Comparison of ENCODE assay signal across 8 cellular contexts in the genomic region with DNA sequence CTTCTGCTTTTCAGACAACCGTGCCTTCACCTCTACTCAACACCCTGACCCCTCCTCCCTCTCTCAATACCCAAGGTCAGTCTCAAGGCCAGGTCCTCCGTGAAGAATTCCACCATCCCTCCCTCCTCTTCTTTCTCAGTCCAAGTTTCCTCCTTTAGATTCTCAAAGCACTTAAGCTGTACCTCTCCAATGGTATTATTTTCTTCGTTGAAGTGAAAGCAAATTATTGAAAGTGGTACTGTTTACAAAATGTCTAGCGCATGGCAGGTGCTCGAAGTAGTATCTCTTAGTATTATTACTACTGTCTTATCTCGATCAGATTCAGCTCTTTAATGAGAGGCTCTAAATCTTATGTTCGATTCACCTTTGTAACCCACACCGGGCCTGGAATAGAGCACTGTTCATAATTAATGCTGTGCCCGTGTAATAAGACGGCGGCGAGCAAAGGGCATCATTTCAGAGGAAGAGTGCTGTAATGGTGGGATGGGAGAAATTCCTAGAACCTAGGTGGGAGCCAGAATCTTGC. TPM values are rescaled to one million over a fixed set of nuclear protein-coding genes. Genes with fewer than 3 reads are reported as not detected.
DNase-seq lines count a peak whose midpoint lies in the region; ATAC-seq and TF ChIP-seq lines count a peak whose summit lies in the region.

No MANE protein-coding gene starts in this region.

- no peaks in the 10 kb centered on the region for H3K27me3 Mint-ChIP-seq in activated T-cell treated with anti-CD3 and anti-CD28 coated beads, Interleukin-2, amount 50 U/mL, for 4 hours (ENCODE audit: low read depth)
- H3K27me3 Mint-ChIP-seq in activated naive CD8-positive, alpha-beta T cell treated with anti-CD3 and anti-CD28 coated beads for 36 hours = no peaks in the 10 kb centered on the region

- H3K4me3 ChIP-seq in tibial artery = peak overlapping the region; percentile 68 to 83

- DNase-seq in activated T-cell treated with anti-CD3 and anti-CD28 coated beads, Interleukin-2, amount 50 U/mL, for 4 hours = no peak
- DNase-seq in activated T-cell treated with anti-CD3 and anti-CD28 coated beads for 4 hours (no peak), left kidney (ENCODE audit: low read depth, low spot score) (peak; percentile 35), tibial artery (no peak), NCI-H69 (lab: John Stamatoyannopoulos, UW) (no peak), NCI-H748 treated with DMSO at 0.1 percent for 48 hours (lab: John Stamatoyannopoulos, UW) (no peak), NCI-H748 (lab: John Stamatoyannopoulos, UW; ENCODE audit: unreplicated experiment) (no peak)
- no peak for DNase-seq in activated naive CD8-positive, alpha-beta T cell treated with anti-CD3 and anti-CD28 coated beads for 36 hours

- peak overlapping the region; percentile 87 for H3K27ac Mint-ChIP-seq in activated naive CD8-positive, alpha-beta T cell treated with anti-CD3 and anti-CD28 coated beads for 36 hours

- ATAC-seq in activated T-cell treated with anti-CD3 and anti-CD28 coated beads, Interleukin-2, amount 50 U/mL, for 4 hours = peak; percentile 1 to 3

- peaks cover 45% of the 10 kb centered on the region for H3K4me1 Mint-ChIP-seq in activated T-cell treated with anti-CD3 and anti-CD28 coated beads, Interleukin-2, amount 50 U/mL, for 4 hours (ENCODE audit: low read depth)
- H3K4me1 Mint-ChIP-seq in activated naive CD8-positive, alpha-beta T cell treated with anti-CD3 and anti-CD28 coated beads for 36 hours = peaks cover 39% of the 10 kb centered on the region

- no peaks in the 10 kb centered on the region for H3K36me3 ChIP-seq in tibial artery

- H3K4me3 Mint-ChIP-seq in activated T-cell treated with anti-CD3 and anti-CD28 coated beads, Interleukin-2, amount 50 U/mL, for 4 hours = peak overlapping the region; percentile 88
- H3K4me3 Mint-ChIP-seq in activated naive CD8-positive, alpha-beta T cell treated with anti-CD3 and anti-CD28 coated beads for 36 hours = peak overlapping the region; percentile 87

- TF ChIP-seq CTCF in tibial artery (IDR thresholded peaks at IDR 0.05) = no peak

- peaks cover 0 to 38% (median 25%) of the 10 kb centered on the region in 4 donors for H3K4me1 ChIP-seq in tibial artery

- no peaks in the 10 kb centered on the region for H3K9me3 Mint-ChIP-seq in activated T-cell treated with anti-CD3 and anti-CD28 coated beads, Interleukin-2, amount 50 U/mL, for 4 hours
- no peaks in the 10 kb centered on the region for H3K9me3 Mint-ChIP-seq in activated naive CD8-positive, alpha-beta T cell treated with anti-CD3 and anti-CD28 coated beads for 36 hours

- H3K27ac ChIP-seq in tibial artery = peak overlapping the region; percentile 84 to 95

- H3K27me3 ChIP-seq in tibial artery = no peaks in the 10 kb centered on the region

- intact Hi-C loops in tibial artery (cut with DNase I; ENCODE audit: low total_unique reads) = no loop called here

- peaks cover 5% of the 10 kb centered on the region for H3K36me3 Mint-ChIP-seq in activated T-cell treated with anti-CD3 and anti-CD28 coated beads, Interleukin-2, amount 50 U/mL, for 4 hours (ENCODE audit: insufficient read depth)
- peaks cover 4% of the 10 kb centered on the region for H3K36me3 Mint-ChIP-seq in activated naive CD8-positive, alpha-beta T cell treated with anti-CD3 and anti-CD28 coated beads for 36 hours

- H3K9me3 ChIP-seq in tibial artery = no peaks in the 10 kb centered on the region

RNA-seq across cellular contexts. Expression of a gene that starts 0.6 kb away (rescaled TPM):
- total RNA-seq in activated T-cell treated with anti-CD3 and anti-CD28 coated beads, Interleukin-2, amount 50 U/mL, for 4 hours = 10 to 100 TPM; 23.7 to 25.5 (median 24.8) TPM
- total RNA-seq in activated naive CD8-positive, alpha-beta T cell treated with anti-CD3 and anti-CD28 coated beads for 36 hours = 10 to 100 TPM; 25.1 to 25.6 TPM

RNA-seq across cellular contexts. Expression of a gene that starts 36.9 kb away (rescaled TPM):
- 100 to 1,000 TPM; 138 to 310 (median 239) TPM for total RNA-seq in activated T-cell treated with anti-CD3 and anti-CD28 coated beads, Interleukin-2, amount 50 U/mL, for 4 hours
- 100 to 1,000 TPM; 249 to 259 TPM for total RNA-seq in activated naive CD8-positive, alpha-beta T cell treated with anti-CD3 and anti-CD28 coated beads for 36 hours
